Comparison of ENCODE assay signal across 2 cellular contexts in the genomic region with DNA sequence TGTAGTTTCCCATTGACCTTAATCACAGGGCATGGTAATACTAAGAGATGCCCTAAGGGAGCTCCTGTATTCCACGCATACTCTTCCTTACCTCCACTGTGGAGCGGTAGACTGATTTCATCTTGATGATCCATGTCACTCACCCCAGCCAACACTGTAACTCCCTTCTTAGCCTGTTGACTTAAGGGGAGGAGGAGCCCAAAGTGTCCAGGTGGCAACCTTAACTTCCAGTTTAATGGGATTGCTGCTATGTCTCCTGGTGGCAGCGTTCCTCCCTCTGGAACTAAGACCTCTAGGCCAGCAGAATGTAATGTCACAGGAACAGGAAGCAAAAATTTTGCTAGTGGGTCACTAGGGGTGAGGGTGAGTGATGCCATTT. TPM values are rescaled to one million over a fixed set of nuclear protein-coding genes. Genes with fewer than 3 reads are reported as not detected.
"Had no signal": no experiment of that assay in that cellular context is flagged by ENCODE, and none has a peak within 500 bp of the region (broad histone marks: within the 10 kb centered on the region; RNA-seq: fewer than 3 reads in every experiment).

No MANE protein-coding gene starts in this region.

RNA-seq across cellular contexts. Expression of a gene that starts 36.4 kb away (rescaled TPM):
- total RNA-seq: HT1080 had no signal
- polyA plus RNA-seq: IgD-negative memory B cell had no signal
